25 cellular contexts compared by ENCODE assay signal in the genomic region with DNA sequence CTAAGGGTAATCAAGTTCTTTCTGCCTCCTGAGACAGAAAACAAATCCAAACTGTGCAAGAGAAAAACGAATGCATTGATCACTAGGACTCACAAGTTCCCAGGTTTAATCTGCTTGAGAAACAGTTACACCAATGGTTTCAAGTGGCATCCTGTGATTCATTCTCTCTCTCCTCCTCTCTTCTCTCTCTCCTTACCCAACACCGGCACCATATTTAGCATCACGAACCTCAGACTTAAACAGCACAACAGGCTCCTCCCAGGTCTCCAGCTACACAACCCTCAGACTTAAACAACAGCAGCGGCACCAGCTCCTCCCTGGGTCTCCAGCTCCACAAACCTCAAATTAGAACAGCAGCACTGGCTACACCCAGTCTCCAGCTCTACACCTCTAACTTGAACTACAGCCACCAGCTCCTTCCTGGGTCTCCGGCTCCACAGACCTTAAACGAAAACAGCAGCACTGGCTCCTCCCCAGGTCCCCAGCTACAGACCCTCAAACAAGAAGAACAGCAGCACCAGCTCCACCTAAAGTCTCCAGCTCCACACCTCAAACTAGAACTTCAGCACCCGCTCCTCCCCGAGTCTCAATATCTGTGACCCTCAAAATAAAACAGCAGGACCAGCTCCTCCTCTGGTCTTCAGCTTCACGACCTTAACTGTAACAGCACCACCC.
"Had no signal": no experiment of that assay in that cellular context is flagged by ENCODE, and none has a peak within 500 bp of the region (broad histone marks: within the 10 kb centered on the region; RNA-seq: fewer than 3 reads in every experiment).

No MANE protein-coding gene starts in this region.

- H3K4me1 ChIP-seq: esophagus muscularis mucosa, gastroesophageal sphincter, pancreas, psoas muscle, spleen, uterus had no signal

- DNase-seq: activated B cell treated with CpG ODN at 0.5 μM for 24 hours; activated CD4-positive, alpha-beta T cell treated with anti-CD3 and anti-CD28 coated beads, Interleukin-2, amount 50 U/mL, for 1 hour; activated CD8-positive, alpha-beta T cell treated with anti-CD3 and anti-CD28 coated beads for 36 hours; activated naive CD8-positive, alpha-beta T cell treated with anti-CD3 and anti-CD28 coated beads, Interleukin-2, amount 50 U/mL, for 24 hours; activated T-cell treated with anti-CD3 and anti-CD28 coated beads, Interleukin-2, amount 50 U/mL, for 4 hours; amygdala; endodermal cell; head of caudate nucleus; hippocampal formation; kidney; mammary epithelial cell; naive B cell; nucleus accumbens; pancreas; psoas muscle; stimulated activated CD4-positive, alpha-beta T cell treated with anti-CD3 and anti-CD28 coated beads, Interleukin-2, amount 100 ng/mL, for 48 hours; stimulated activated naive CD8-positive, alpha-beta T cell treated with anti-CD3 and anti-CD28 coated beads, Interleukin-15, Interleukin-2, amounts not matched to agents 100 U/mL and 50 U/mL, for 24 hours; substantia nigra; T-helper 2 cell; uterus had no signal

- H3K27me3 ChIP-seq: pancreas, uterus had no signal

- H3K36me3 ChIP-seq: esophagus muscularis mucosa, gastroesophageal sphincter, pancreas, spleen, uterus had no signal

- ATAC-seq: activated CD8-positive, alpha-beta T cell treated with anti-CD3 and anti-CD28 coated beads for 36 hours; activated naive CD8-positive, alpha-beta T cell treated with anti-CD3 and anti-CD28 coated beads, Interleukin-2, amount 50 U/mL, for 24 hours; activated T-cell treated with anti-CD3 and anti-CD28 coated beads, Interleukin-2, amount 50 U/mL, for 4 hours; activated T-helper 17 cell treated with anti-CD3 and anti-CD28 coated beads, Interleukin-2, amount 50 U/mL, for 72 hours; gastroesophageal sphincter; left colon; pancreas; stimulated activated naive CD8-positive, alpha-beta T cell treated with anti-CD3 and anti-CD28 coated beads, Interleukin-15, Interleukin-2, amounts not matched to agents 100 U/mL and 50 U/mL, for 24 hours had no signal

- H3K27ac ChIP-seq: esophagus muscularis mucosa, gastroesophageal sphincter, pancreas, psoas muscle, spleen, uterus had no signal

- H3K4me3 ChIP-seq: esophagus muscularis mucosa, gastroesophageal sphincter, pancreas, psoas muscle, spleen, uterus had no signal

- FAIRE-seq: kidney, pancreas had no signal

- H3K9me3 ChIP-seq: esophagus muscularis mucosa, gastroesophageal sphincter, pancreas, psoas muscle, spleen, uterus had no signal
